Comparison of ENCODE assay signal across 1 cellular context in genomic region chr6:32873947-32874346, GRCh38. TPM values are rescaled to one million over a fixed set of nuclear protein-coding genes. Genes with fewer than 3 reads are reported as not detected.
"Had no signal": no experiment of that assay in that cellular context is flagged by ENCODE, and none has a peak within 500 bp of the region (broad histone marks: within the 10 kb centered on the region; RNA-seq: fewer than 3 reads in every experiment).

No MANE protein-coding gene starts in this region.

RNA-seq across cellular contexts. Expression of gene HLA-DOB, which starts 57.1 kb away (rescaled TPM):
- total RNA-seq: LHCN-M2 had no signal
